Comparison of ENCODE assay signal across 10 cellular contexts in genomic region chr18:28178720-28179119, GRCh38. TPM values are rescaled to one million over a fixed set of nuclear protein-coding genes. Genes with fewer than 3 reads are reported as not detected.
A peak's percentile ranks its signal among the peaks of the same experiment; 100 is the strongest.
DNase-seq lines count a peak whose midpoint lies in the region; ATAC-seq and TF ChIP-seq lines count a peak whose summit lies in the region.
"Had no signal": no experiment of that assay in that cellular context is flagged by ENCODE, and none has a peak within 500 bp of the region (broad histone marks: within the 10 kb centered on the region; RNA-seq: fewer than 3 reads in every experiment).

No MANE protein-coding gene starts in this region.

- H3K27me3 Mint-ChIP-seq in activated CD8-positive, alpha-beta memory T cell treated with anti-CD3 and anti-CD28 coated beads, Interleukin-2, amount 10 ng/mL, durations not matched to agents 7 days and 5 days: peaks cover 40% of the 10 kb centered on the region
- peaks cover 39% of the 10 kb centered on the region for H3K27me3 Mint-ChIP-seq in activated CD8-positive, alpha-beta T cell treated with anti-CD3 and anti-CD28 coated beads, Interleukin-2, amount 10 ng/mL, durations not matched to agents 7 days and 5 days (ENCODE audit: low read depth)

- peaks cover 10% of the 10 kb centered on the region for H3K36me3 Mint-ChIP-seq in activated CD8-positive, alpha-beta memory T cell treated with anti-CD3 and anti-CD28 coated beads, Interleukin-2, amount 10 ng/mL, durations not matched to agents 7 days and 5 days
- H3K36me3 Mint-ChIP-seq in activated CD8-positive, alpha-beta T cell treated with anti-CD3 and anti-CD28 coated beads, Interleukin-2, amount 10 ng/mL, durations not matched to agents 7 days and 5 days (ENCODE audit: low read depth): peaks cover 7% of the 10 kb centered on the region

- H3K9me3 ChIP-seq in AG04450 (ENCODE audit: control insufficient read depth, insufficient read depth, low read length) (no peaks in the 10 kb centered on the region; the same call in 1 of the 2 replicates), GM23248 (ENCODE audit: low read depth) (no peaks in the 10 kb centered on the region), mesodermal cell (ENCODE audit: control insufficient read depth, low read length) (no peaks in the 10 kb centered on the region)

- no peak overlapping the region for H3K27ac Mint-ChIP-seq in activated CD8-positive, alpha-beta memory T cell treated with anti-CD3 and anti-CD28 coated beads, Interleukin-2, amount 10 ng/mL, durations not matched to agents 7 days and 5 days
- no peak overlapping the region for H3K27ac Mint-ChIP-seq in activated CD8-positive, alpha-beta T cell treated with anti-CD3 and anti-CD28 coated beads, Interleukin-2, amount 10 ng/mL, durations not matched to agents 7 days and 5 days

- CTCF ChIA-PET in AG04450 (lab: Charles Lee): interaction anchor here (1.8 kb wide), 1 partner anchor 9 kb away, joined by 3 read pairs; no protein-coding TSS in a partner anchor
- CTCF ChIA-PET in activated CD8-positive, alpha-beta memory T cell treated with anti-CD3 and anti-CD28 coated beads, Interleukin-2, amount 10 ng/mL, durations not matched to agents 7 days and 5 days (lab: Charles Lee): no interaction called here
- CTCF ChIA-PET in activated CD8-positive, alpha-beta T cell treated with anti-CD3 and anti-CD28 coated beads, Interleukin-2, amount 10 ng/mL, durations not matched to agents 7 days and 5 days (lab: Charles Lee): no interaction called here

- H4K20me1 ChIP-seq in GM23248 (ENCODE audit: insufficient read depth): no peaks in the 10 kb centered on the region

- H3K4me2 ChIP-seq in GM23248 (ENCODE audit: unreplicated experiment): peak overlapping the region; percentile 83

- no peaks in the 10 kb centered on the region for H3K9me2 ChIP-seq in GM23248 (ENCODE audit: insufficient read depth)

- TF ChIP-seq CTCF in AG04450 (IDR thresholded peaks at IDR 0.05; ENCODE audit: low read depth, low read length) (no peak), brain microvascular endothelial cell (IDR thresholded peaks at IDR 0.05; ENCODE audit: low read depth, low read length, missing control alignments) (no peak)

- H3K4me3 Mint-ChIP-seq in activated CD8-positive, alpha-beta memory T cell treated with anti-CD3 and anti-CD28 coated beads, Interleukin-2, amount 10 ng/mL, durations not matched to agents 7 days and 5 days: no peak overlapping the region
- no peak overlapping the region for H3K4me3 Mint-ChIP-seq in activated CD8-positive, alpha-beta T cell treated with anti-CD3 and anti-CD28 coated beads, Interleukin-2, amount 10 ng/mL, durations not matched to agents 7 days and 5 days

- POLR2A ChIA-PET in AG04450 (lab: Yijun Ruan, JAX): interaction anchor here (0.6 to 1.0 kb wide), 2 partner anchors 233 to 339 kb away, joined by 3 read pairs; no protein-coding TSS in a partner anchor
- POLR2A ChIA-PET in activated CD8-positive, alpha-beta T cell treated with anti-CD3 and anti-CD28 coated beads, Interleukin-2, amount 10 ng/mL, durations not matched to agents 7 days and 5 days (lab: Charles Lee): no interaction called here

- H3K4me1 Mint-ChIP-seq in activated CD8-positive, alpha-beta memory T cell treated with anti-CD3 and anti-CD28 coated beads, Interleukin-2, amount 10 ng/mL, durations not matched to agents 7 days and 5 days: peaks cover 5% of the 10 kb centered on the region
- peaks cover 15% of the 10 kb centered on the region for H3K4me1 Mint-ChIP-seq in activated CD8-positive, alpha-beta T cell treated with anti-CD3 and anti-CD28 coated beads, Interleukin-2, amount 10 ng/mL, durations not matched to agents 7 days and 5 days (ENCODE audit: low read depth)

- H3K79me2 ChIP-seq in GM23248 (ENCODE audit: insufficient read depth): peaks cover 53% of the 10 kb centered on the region

- peak overlapping the region; percentile 76; the same call in 1 of the 2 replicates for H3K4me3 ChIP-seq in AG04450 (ENCODE audit: low read depth, low read length)
- peak overlapping the region; percentile 76 for H3K4me3 ChIP-seq in GM23248
- H3K4me3 ChIP-seq in brain microvascular endothelial cell (ENCODE audit: low read depth, low read length): peak overlapping the region; percentile 86
- peak overlapping the region; percentile 95 for H3K4me3 ChIP-seq in mesodermal cell (ENCODE audit: extremely low read depth, insufficient read depth, low read length, poor library complexity, severe bottlenecking)

- ATAC-seq in HG03342 (IDR thresholded peaks at IDR 0.05; ENCODE audit: unreplicated experiment) (no peak), sciatic nerve (no peak)
- ATAC-seq in activated CD8-positive, alpha-beta memory T cell treated with anti-CD3 and anti-CD28 coated beads, Interleukin-2, amount 10 ng/mL, durations not matched to agents 7 days and 5 days: no peak
- ATAC-seq in activated CD8-positive, alpha-beta T cell treated with anti-CD3 and anti-CD28 coated beads, Interleukin-2, amount 10 ng/mL, durations not matched to agents 7 days and 5 days: no peak

- H3K36me3 ChIP-seq in GM23248 (ENCODE audit: low read depth): no peaks in the 10 kb centered on the region
- H3K36me3 ChIP-seq in brain microvascular endothelial cell (replicated peaks): no peaks in the 10 kb centered on the region
- no peaks in the 10 kb centered on the region for H3K36me3 ChIP-seq in mesodermal cell (ENCODE audit: control insufficient read depth, insufficient read depth, low read length)

- H3K27ac ChIP-seq in AG04450 (ENCODE audit: low read depth, low read length) (no peak overlapping the region), GM23248 (peak overlapping the region; percentile 23), brain microvascular endothelial cell (peak overlapping the region; percentile 7), mesodermal cell (ENCODE audit: low read depth, low read length, severe bottlenecking) (peak overlapping the region; percentile 74)
- H3K27ac ChIP-seq: HL-60 had no signal

- H3K4me1 ChIP-seq in GM23248 (ENCODE audit: insufficient read depth): peaks cover 47% of the 10 kb centered on the region
- peaks cover 16% of the 10 kb centered on the region for H3K4me1 ChIP-seq in mesodermal cell (ENCODE audit: control insufficient read depth, insufficient read depth, low read length, poor library complexity, severe bottlenecking)

- H3K27me3 ChIP-seq in AG04450 (ENCODE audit: control insufficient read depth, insufficient read depth, low read length) (no peaks in the 10 kb centered on the region), GM23248 (replicated peaks; ENCODE audit: insufficient read depth) (no peaks in the 10 kb centered on the region), brain microvascular endothelial cell (replicated peaks) (no peaks in the 10 kb centered on the region)

- DNase-seq in AG04450 (ENCODE audit: low read depth, low spot score) (no peak), GM23248 (peak; percentile 67), brain microvascular endothelial cell (peak; percentile 41), sciatic nerve (ENCODE audit: low spot score) (no peak)
- no peak for DNase-seq in activated CD8-positive, alpha-beta memory T cell treated with anti-CD3 and anti-CD28 coated beads, Interleukin-2, amount 10 ng/mL, durations not matched to agents 7 days and 5 days
- DNase-seq in activated CD8-positive, alpha-beta T cell treated with anti-CD3 and anti-CD28 coated beads, Interleukin-2, amount 10 ng/mL, durations not matched to agents 7 days and 5 days: no peak

- in situ Hi-C loops in GM23248 (cut with MboI): loop anchor here (25.0 kb wide), 1 partner anchor 491 kb away; no protein-coding TSS in a partner anchor
- in situ Hi-C loops in brain microvascular endothelial cell (cut with HindIII; ENCODE audit: low pct_ligation_motif_present, low sequenced_read_pairs): no loop called here

- H3F3A ChIP-seq in GM23248 (ENCODE audit: insufficient read depth): peaks cover 26% of the 10 kb centered on the region

- H2AFZ ChIP-seq in GM23248: peak overlapping the region; percentile 79

- WGBS in GM23248 (ENCODE audit: low coverage in 1 of 2, low lambda C conversion rate in 2 of 2, missing lambda C conversion rate in 2 of 2), 2 experiments: 68 to 75% methylated on average over 6 of the region's 6 CpGs
- 0 to 9% methylated on average over 3 to 5 of the region's 6 CpGs for whole genome bisulfite sequencing in mesodermal cell (ENCODE audit: insufficient coverage in 2 of 2), 2 experiments

- H3K9ac ChIP-seq in GM23248: peak overlapping the region; percentile 63

- intact Hi-C loops in sciatic nerve (cut with DNase I): no loop called here

- H3K9me3 Mint-ChIP-seq in activated CD8-positive, alpha-beta memory T cell treated with anti-CD3 and anti-CD28 coated beads, Interleukin-2, amount 10 ng/mL, durations not matched to agents 7 days and 5 days (ENCODE audit: low read depth): peaks cover 3% of the 10 kb centered on the region
- no peaks in the 10 kb centered on the region for H3K9me3 Mint-ChIP-seq in activated CD8-positive, alpha-beta T cell treated with anti-CD3 and anti-CD28 coated beads, Interleukin-2, amount 10 ng/mL, durations not matched to agents 7 days and 5 days (ENCODE audit: insufficient read depth)
- H3K9me3 Mint-ChIP-seq: central memory CD8-positive, alpha-beta T cell had no signal

RNA-seq across cellular contexts. Expression of gene CDH2, which starts 1.8 kb away (rescaled TPM):
- polyA plus RNA-seq in AG04450 (2011; rRNA removed) (42.6 and 45.9 TPM in 2 replicates), GM23248 (2016; fragmentation: Nextera tagmentation; extraction: Ambion mirVana) (103 and 107 TPM in 2 replicates)
- 51.4 and 55.2 TPM in 2 replicates for polyA minus RNA-seq in AG04450 (2011; rRNA and poly(A)+ RNA removed)
- 157 and 165 TPM in 2 replicates for total RNA-seq in GM23248 (2014; rRNA removed; shearing (Covaris generic))
- polyA plus RNA-seq in mesodermal cell (2013, experiment 1 of 2): 203 TPM
- polyA plus RNA-seq in mesodermal cell (2013, experiment 2 of 2): 184 TPM
- under 1 TPM in 1 of 2 experiments, not detected in 1; 0.14 TPM for total RNA-seq in activated CD8-positive, alpha-beta memory T cell treated with anti-CD3 and anti-CD28 coated beads, Interleukin-2, amount 10 ng/mL, durations not matched to agents 7 days and 5 days
- total RNA-seq in sciatic nerve: 11.1 TPM
- under 1 TPM; 0.11 to 0.21 TPM for total RNA-seq in activated CD8-positive, alpha-beta T cell treated with anti-CD3 and anti-CD28 coated beads, Interleukin-2, amount 10 ng/mL, durations not matched to agents 7 days and 5 days

Comparison
In these comparisons a context has a peak if more than half of its experiments do, and no peak if none do; other contexts are left out.
1. DNase-seq: peak in GM23248 (single experiment) and brain microvascular endothelial cell (single experiment); none in AG04450 (single experiment), activated CD8-positive, alpha-beta memory T cell treated with anti-CD3 and anti-CD28 coated beads, Interleukin-2, amount 10 ng/mL, durations not matched to agents 7 days and 5 days (single experiment), sciatic nerve (single experiment) and activated CD8-positive, alpha-beta T cell treated with anti-CD3 and anti-CD28 coated beads, Interleukin-2, amount 10 ng/mL, durations not matched to agents 7 days and 5 days (single experiment).
2. RNA of gene CDH2, which starts 1.8 kb away (total RNA-seq): 157 to 165 TPM in GM23248; 11.1 TPM in sciatic nerve (single experiment), 0.11 to 0.21 TPM in activated CD8-positive, alpha-beta T cell treated with anti-CD3 and anti-CD28 coated beads, Interleukin-2, amount 10 ng/mL, durations not matched to agents 7 days and 5 days and 0.14 TPM in activated CD8-positive, alpha-beta memory T cell treated with anti-CD3 and anti-CD28 coated beads, Interleukin-2, amount 10 ng/mL, durations not matched to agents 7 days and 5 days; every median in the first group is over 10 times any median in the second.
3. Peak in every context shown above with its lines, with median percentiles within 50 percentile points of each other: H3K4me3 ChIP-seq.